ENCODE assay signal across 7 cellular contexts in genomic region chr4:89031272-89031671, GRCh38.
"Had no signal": no experiment of that assay in that cellular context is flagged by ENCODE, and none has a peak within 500 bp of the region (broad histone marks: within the 10 kb centered on the region; RNA-seq: fewer than 3 reads in every experiment).

No MANE protein-coding gene starts in this region.

- DNase-seq: GDM1, GF-D8 had no signal

- H3K4me3 ChIP-seq: GM12878 had no signal

- ATAC-seq: GM12878 had no signal

- FAIRE-seq: GM12878, GM12891, GM12892, GM18507, GM19239 had no signal
